Comparison of ENCODE assay signal across 8 cellular contexts in the genomic region with DNA sequence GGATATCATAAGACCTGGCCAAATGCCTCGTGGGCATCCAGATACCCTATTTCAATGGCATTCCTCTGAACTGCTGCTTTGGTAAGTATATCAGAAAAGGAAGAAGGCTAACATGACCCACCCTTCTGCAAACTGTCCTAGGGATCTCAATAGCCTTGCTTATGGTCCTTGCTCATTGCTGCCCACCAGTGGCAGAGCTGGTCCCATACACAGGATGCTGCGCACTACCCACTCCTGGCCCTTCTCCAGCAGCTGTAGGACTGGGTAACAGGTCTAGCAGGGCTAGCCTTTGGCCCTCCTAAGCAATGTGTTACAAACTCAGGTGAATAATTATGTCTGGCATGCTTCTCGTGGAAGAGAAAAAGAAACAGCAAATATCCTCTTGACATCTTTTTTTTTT.
DNase-seq lines count a peak whose midpoint lies in the region; ATAC-seq, FAIRE-seq and TF ChIP-seq lines count a peak whose summit lies in the region.

No MANE protein-coding gene starts in this region.

- intact Hi-C loops in GM12878 (cut with micrococcal nuclease; ENCODE audit: unreplicated experiment), result loop anchor here (5.0 kb wide), 1 partner anchor 616 kb away; no protein-coding TSS in a partner anchor
- intact Hi-C loops in right lobe of liver (cut with DNase I), result no loop called here

- no peak for TF ChIP-seq POLR2A in GM12878 (IDR thresholded peaks at IDR 0.05; ENCODE audit: low read depth, low read length)
- no peak for TF ChIP-seq POLR2A in right lobe of liver (IDR thresholded peaks at IDR 0.05)

- H3K4me1 ChIP-seq in Loucy (ENCODE audit: insufficient read depth, low read length, poor library complexity, severe bottlenecking), result no peaks in the 10 kb centered on the region
- no peaks in the 10 kb centered on the region for H3K4me1 ChIP-seq in GM12878 (ENCODE audit: control insufficient read depth, insufficient read depth, low read length)
- H3K4me1 ChIP-seq in right lobe of liver, result no peaks in the 10 kb centered on the region

- no peaks in the 10 kb centered on the region for H3K79me2 ChIP-seq in Loucy (ENCODE audit: insufficient read depth, low read length)
- H3K79me2 ChIP-seq in GM12878 (ENCODE audit: control insufficient read depth, insufficient read depth, low read length), result no peaks in the 10 kb centered on the region

- H3K27me3 ChIP-seq in Loucy (ENCODE audit: insufficient read depth, low read length, poor library complexity, severe bottlenecking) (no peaks in the 10 kb centered on the region), GM12878 (replicated peaks in 1 of 2; ENCODE audit: control insufficient read depth in 2 of 2, insufficient read depth in 2 of 2, low read length in 1 of 2) (no peaks in the 10 kb centered on the region), right lobe of liver (no peaks in the 10 kb centered on the region)

- H3K9me3 ChIP-seq in Loucy (ENCODE audit: insufficient read depth, low read depth, low read length) (peaks cover 4% of the 10 kb centered on the region; the same call in 1 of the 2 replicates), GM12878 (replicated peaks; ENCODE audit: control insufficient read depth, insufficient read depth, low read length) (no peaks in the 10 kb centered on the region), right lobe of liver (no peaks in the 10 kb centered on the region)

- no peak for TF ChIP-seq EP300 in GM12878 (IDR thresholded peaks at IDR 0.05; ENCODE audit: borderline replicate concordance in 1 of 2, control insufficient read depth in 1 of 2, low read depth in 2 of 2, low read length in 2 of 2)

- no peaks in the 10 kb centered on the region for H3K9me2 ChIP-seq in Loucy (replicated peaks; ENCODE audit: low read depth, low read length)

- no peak overlapping the region for H3K9ac ChIP-seq in Loucy (ENCODE audit: low read depth, low read length, poor library complexity, severe bottlenecking)
- no peak overlapping the region for H3K9ac ChIP-seq in GM12878 (ENCODE audit: control insufficient read depth, insufficient read depth, low read length)

- DNase-seq in Ammon's horn (ENCODE audit: low spot score) (peak; percentile 74), GM12878 (ENCODE audit: low read depth, low spot score) (no peak), right lobe of liver (peak in 1 of 3 donors; percentile 51), GM19239 (ENCODE audit: insufficient read length, low spot score) (no peak)

- H3K4me2 ChIP-seq in Loucy (ENCODE audit: low read depth, low read length, poor library complexity, severe bottlenecking) (no peak overlapping the region), GM12878 (ENCODE audit: control insufficient read depth, insufficient read depth) (no peak overlapping the region)

- RAD21 ChIA-PET in GM12878 (lab: Charles Lee; ENCODE audit: unreplicated experiment), result no interaction called here

- FAIRE-seq in GM12878 (lab: Jason Lieb, UNC) (no peak), GM19239 (lab: Jason Lieb, UNC) (no peak)

- H2AFZ ChIP-seq in Loucy (ENCODE audit: low read length), result no peak overlapping the region
- no peak overlapping the region for H2AFZ ChIP-seq in GM12878 (ENCODE audit: control insufficient read depth, low read depth, low read length)

- no peaks in the 10 kb centered on the region for H3F3A ChIP-seq in Loucy (ENCODE audit: low read depth)

- BruUV-seq in GM12878 (replicated peaks; lab: Mats Ljungman, UMichigan), result no TSS peak

- POLR2A ChIA-PET in GM12878 (lab: Charles Lee), result no interaction called here

- no peak overlapping the region for H3K27ac ChIP-seq in GM12878 (ENCODE audit: control insufficient read depth, insufficient read depth)
- H3K27ac ChIP-seq in right lobe of liver, result no peak overlapping the region

- H3K36me3 ChIP-seq in Loucy (ENCODE audit: insufficient read depth, low read length) (no peaks in the 10 kb centered on the region), GM12878 (ENCODE audit: control insufficient read depth in 2 of 2, insufficient read depth in 2 of 2, low read length in 1 of 2) (no peaks in the 10 kb centered on the region), right lobe of liver (no peaks in the 10 kb centered on the region)

- H4K20me1 ChIP-seq in Loucy (ENCODE audit: insufficient read depth, low read length, poor library complexity, severe bottlenecking), result no peaks in the 10 kb centered on the region
- H4K20me1 ChIP-seq in GM12878 (ENCODE audit: control insufficient read depth, insufficient read depth), result no peaks in the 10 kb centered on the region

- 0% methylated on average over 3 of the region's 3 CpGs for WGBS in GM12878 (ENCODE audit: insufficient coverage, insufficient replicate concordance, low lambda C conversion rate, missing lambda C conversion rate)
- 21% methylated on average over 3 of the region's 3 CpGs for WGBS in right lobe of liver (ENCODE audit: insufficient coverage, low coverage, low lambda C conversion rate, missing lambda C conversion rate)

- SMC1A ChIA-PET in GM12878 (lab: Charles Lee; ENCODE audit: uncharacterized antibody, unreplicated experiment), result interaction anchor here (0.9 to 1.2 kb wide), 3 partner anchors 39 to 730 kb away, joined by 3 to 4 read pairs (median 3); no protein-coding TSS in a partner anchor

- CTCF ChIA-PET in GM12878 (lab: Yijun Ruan, JAX), result interaction anchor here (0.8 to 2.0 kb wide), 4 partner anchors 9 to 616 kb away, joined by 3 to 12 read pairs (median 3); no protein-coding TSS in a partner anchor

- peak; percentile 63 for TF ChIP-seq CTCF in GM12872 (IDR thresholded peaks at IDR 0.05; ENCODE audit: insufficient read depth, low read depth, low read length)
- TF ChIP-seq CTCF in Loucy (conservative IDR thresholded peaks at IDR 0.05; ENCODE audit: low read length), result peak; percentile 40; the same call in 1 of the 2 replicates
- TF ChIP-seq CTCF in GM12878 (IDR thresholded peaks at IDR 0.05 in 2 of 3, conservative IDR thresholded peaks at IDR 0.05 in 1 of 3; ENCODE audit: control insufficient read depth in 2 of 3, extremely low read depth in 1 of 3, insufficient read depth in 1 of 3, low read depth in 3 of 3, low read length in 3 of 3), result peak; percentile 37 to 60 (median 45); a peak in 4 of 6 replicates
- peak; percentile 15 to 50 (median 36) for TF ChIP-seq CTCF in right lobe of liver (IDR thresholded peaks at IDR 0.05)

- in situ Hi-C loops in GM12878 (cut with MboI), result no loop called here

- H3K4me3 ChIP-seq in Loucy (ENCODE audit: low read length, poor library complexity, severe bottlenecking), result no peak overlapping the region
- H3K4me3 ChIP-seq in GM12878, result no peak overlapping the region
- no peak overlapping the region for H3K4me3 ChIP-seq in right lobe of liver

- ATAC-seq in GM12878, result peak; percentile 36; the same call in 1 of the 3 replicates
- peak; percentile 56 to 72 (median 64) for ATAC-seq in right lobe of liver
- no peak for ATAC-seq in HG03045 (IDR thresholded peaks at IDR 0.05; ENCODE audit: unreplicated experiment)
- ATAC-seq in HG02938 (IDR thresholded peaks at IDR 0.05; ENCODE audit: unreplicated experiment), result no peak

- TF ChIP-seq RAD21 in GM12878 (IDR thresholded peaks at IDR 0.05; ENCODE audit: insufficient read depth, low read depth, low read length), result peak; percentile 33; the same call in 1 of the 2 replicates

TF ChIP-seq in GM12878, 131 proteins besides CTCF, POLR2A, EP300 and RAD21 (continues in another document):
- TF ChIP-seq MYC (IDR thresholded peaks at IDR 0.05; ENCODE audit: insufficient read depth, insufficient read length, insufficient replicate concordance, low read length, severe bottlenecking) (no peak), IKZF2 (IDR thresholded peaks at IDR 0.05) (no peak), TARDBP (IDR thresholded peaks at IDR 0.05; ENCODE audit: borderline replicate concordance) (no peak), PAX5 (IDR thresholded peaks at IDR 0.05; ENCODE audit: borderline replicate concordance, low read depth, low read length) (no peak), SIN3A (IDR thresholded peaks at IDR 0.05; ENCODE audit: low read depth, low read length) (no peak), RELA (IDR thresholded peaks at IDR 0.05; ENCODE audit: borderline replicate concordance, partially characterized antibody) (no peak), MTA2 (IDR thresholded peaks at IDR 0.05; ENCODE audit: low read depth) (no peak), HCFC1 (IDR thresholded peaks at IDR 0.05; ENCODE audit: low read length) (no peak), TCF3 (IDR thresholded peaks at IDR 0.05; ENCODE audit: borderline replicate concordance, insufficient read depth, low read depth, low read length) (no peak), CREM (IDR thresholded peaks at IDR 0.05; ENCODE audit: low read depth) (no peak), SUPT20H (IDR thresholded peaks at IDR 0.05; ENCODE audit: borderline replicate concordance, control insufficient read depth, low read depth, low read length) (no peak), NR2F1 (conservative IDR thresholded peaks at IDR 0.05) (no peak)
- TF ChIP-seq, protein P1, sequence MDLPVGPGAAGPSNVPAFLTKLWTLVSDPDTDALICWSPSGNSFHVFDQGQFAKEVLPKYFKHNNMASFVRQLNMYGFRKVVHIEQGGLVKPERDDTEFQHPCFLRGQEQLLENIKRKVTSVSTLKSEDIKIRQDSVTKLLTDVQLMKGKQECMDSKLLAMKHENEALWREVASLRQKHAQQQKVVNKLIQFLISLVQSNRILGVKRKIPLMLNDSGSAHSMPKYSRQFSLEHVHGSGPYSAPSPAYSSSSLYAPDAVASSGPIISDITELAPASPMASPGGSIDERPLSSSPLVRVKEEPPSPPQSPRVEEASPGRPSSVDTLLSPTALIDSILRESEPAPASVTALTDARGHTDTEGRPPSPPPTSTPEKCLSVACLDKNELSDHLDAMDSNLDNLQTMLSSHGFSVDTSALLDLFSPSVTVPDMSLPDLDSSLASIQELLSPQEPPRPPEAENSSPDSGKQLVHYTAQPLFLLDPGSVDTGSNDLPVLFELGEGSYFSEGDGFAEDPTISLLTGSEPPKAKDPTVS (IDR thresholded peaks at IDR 0.05; ENCODE audit: low read depth, low read length), result no peak

Comparison
In these comparisons a context has a peak if more than half of its experiments do, and no peak if none do; other contexts are left out.
1. ATAC-seq: peak in GM12878 (single experiment) and right lobe of liver (4 of 4); none in HG03045 (single experiment) and HG02938 (single experiment).
2. Peak in every context shown above with its lines, with median percentiles within 50 percentile points of each other: CTCF ChIP-seq.